1 cellular context compared by ENCODE assay signal in the genomic region with DNA sequence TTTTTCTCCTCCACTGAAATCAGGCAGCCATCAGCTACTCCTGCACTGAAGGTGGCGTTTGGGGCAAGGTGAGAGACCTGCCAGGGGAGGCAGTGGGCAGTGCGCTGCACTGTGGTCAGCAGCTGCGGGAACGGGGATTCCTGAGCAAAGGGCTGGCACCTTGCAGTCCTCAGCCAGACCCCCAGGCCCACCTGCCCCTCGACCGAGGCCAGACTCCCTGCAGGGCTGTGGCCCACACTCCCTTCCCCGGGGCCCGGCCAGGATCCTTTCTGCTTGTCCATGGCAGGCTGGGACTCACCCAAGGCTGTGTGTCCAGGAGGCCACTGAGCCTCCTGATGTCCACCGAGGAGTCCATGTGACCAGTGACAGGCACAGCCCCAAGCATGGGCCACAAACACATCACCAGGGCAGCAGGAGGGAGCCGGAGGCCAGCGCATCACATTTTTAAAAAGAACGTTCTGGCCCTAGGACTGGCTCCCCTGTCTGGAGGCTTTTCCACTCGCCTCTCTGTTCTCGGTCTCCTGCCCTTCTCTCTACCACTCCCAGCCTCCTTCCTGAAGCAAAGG.
TF ChIP-seq lines count a peak whose summit lies in the region.

No MANE protein-coding gene starts in this region.

TF ChIP-seq in H1, 55 proteins besides CTCF, POLR2A, EP300 and RAD21:
- TF ChIP-seq GABPA (IDR thresholded peaks at IDR 0.05; ENCODE audit: borderline replicate concordance, insufficient read depth, low read length) = no peak
- TF ChIP-seq FOSL1 (IDR thresholded peaks at IDR 0.05; ENCODE audit: insufficient read depth, low read depth, low read length) = no peak
- TF ChIP-seq CHD1 (IDR thresholded peaks at IDR 0.05; ENCODE audit: low read depth, low read length) = no peak
- TF ChIP-seq TEAD4 (IDR thresholded peaks at IDR 0.05; ENCODE audit: low read depth, low read length) = no peak
